Comparison of ENCODE assay signal across 11 cellular contexts in genomic region chr11:6693342-6694228, GRCh38. TPM values are rescaled to one million over a fixed set of nuclear protein-coding genes. Genes with fewer than 3 reads are reported as not detected.
DNase-seq lines count a peak whose midpoint lies in the region; ATAC-seq and TF ChIP-seq lines count a peak whose summit lies in the region.
"Had no signal": no experiment of that assay in that cellular context is flagged by ENCODE, and none has a peak within 500 bp of the region (broad histone marks: within the 10 kb centered on the region; RNA-seq: fewer than 3 reads in every experiment).

No MANE protein-coding gene starts in this region.

- H3K4me2 ChIP-seq in MM.1S (ENCODE audit: low read depth, low read length) = no peak overlapping the region

- no peaks in the 10 kb centered on the region for H3K9me2 ChIP-seq in MM.1S (replicated peaks; ENCODE audit: insufficient read depth, low read length)

- H3K36me3 ChIP-seq in A673 (ENCODE audit: insufficient read depth, low read length, poor library complexity, severe bottlenecking) (no peaks in the 10 kb centered on the region), SJSA1 (no peaks in the 10 kb centered on the region), MM.1S (replicated peaks; ENCODE audit: insufficient read depth, low read length) (no peaks in the 10 kb centered on the region)

- no peak overlapping the region for H2AFZ ChIP-seq in MM.1S (ENCODE audit: low read length)

- POLR2A ChIA-PET in A673 (lab: Charles Lee; ENCODE audit: low non-redundant PET) = no interaction called here

- H3K27ac ChIP-seq in A673 (ENCODE audit: low read depth, low read length, poor library complexity, severe bottlenecking) = peak overlapping the region; percentile 30
- no peak overlapping the region; the same call in 1 of the 2 replicates for H3K27ac ChIP-seq in SJSA1
- H3K27ac ChIP-seq in MM.1S (ENCODE audit: low read length) = no peak overlapping the region

- H3K4me1 ChIP-seq in A673 (ENCODE audit: insufficient read depth, low read length, poor library complexity, severe bottlenecking) = peaks cover 5% of the 10 kb centered on the region
- peaks cover 18% of the 10 kb centered on the region for H3K4me1 ChIP-seq in SJSA1 (replicated peaks)
- H3K4me1 ChIP-seq in MM.1S (ENCODE audit: low read length) = no peaks in the 10 kb centered on the region

- H3F3A ChIP-seq in MM.1S (ENCODE audit: insufficient read depth, low read length) = no peaks in the 10 kb centered on the region

- H3K79me2 ChIP-seq in MM.1S (ENCODE audit: low read length) = no peaks in the 10 kb centered on the region

- TF ChIP-seq CTCF in A673 (conservative IDR thresholded peaks at IDR 0.05; ENCODE audit: low read depth, low read length) = no peak
- TF ChIP-seq CTCF in MM.1S (IDR thresholded peaks at IDR 0.05; ENCODE audit: low read length) = no peak

- no peaks in the 10 kb centered on the region for H3K9me3 ChIP-seq in A673 (ENCODE audit: low read depth, low read length, poor library complexity, severe bottlenecking)
- H3K9me3 ChIP-seq in SJSA1 (replicated peaks) = no peaks in the 10 kb centered on the region
- no peaks in the 10 kb centered on the region for H3K9me3 ChIP-seq in MM.1S (replicated peaks; ENCODE audit: insufficient read depth, low read length)
- H3K9me3 ChIP-seq: Caco-2 had no signal

- no peak for ATAC-seq in left lobe of liver
- ATAC-seq: esophagus mucosa had no signal

- intact Hi-C loops in A673 (cut with micrococcal nuclease; ENCODE audit: unreplicated experiment) = no loop called here

- CTCF ChIA-PET in A673 (lab: Charles Lee) = interaction anchor here (0.7 to 0.9 kb wide), 2 partner anchors 163 to 308 kb away, joined by 10 to 18 read pairs; no protein-coding TSS in a partner anchor

- H3K4me3 ChIP-seq in A673 (ENCODE audit: low read depth, low read length, poor library complexity, severe bottlenecking) (no peak overlapping the region), SJSA1 (no peak overlapping the region), MM.1S (ENCODE audit: low read length) (no peak overlapping the region)

- DNase-seq in A673 (ENCODE audit: low spot score) (peak; percentile 87), SJSA1 (ENCODE audit: low read depth in 1 of 2, low spot score in 2 of 2) (peak; percentile 13 to 49), myocyte (ENCODE audit: low read depth) (peak; percentile 86), amniotic stem cell (lab: John Stamatoyannopoulos, UW) (no peak), 8988T (no peak), left lobe of liver (ENCODE audit: low spot score) (no peak), MM.1S (no peak)
- peak; percentile 7 for DNase-seq in activated naive CD8-positive, alpha-beta T cell treated with anti-CD3 and anti-CD28 coated beads, Interleukin-2, amount 50 U/mL, for 16 hours (ENCODE audit: low read depth, low spot score)
- DNase-seq: Caco-2, Karpas-422 had no signal

- no peaks in the 10 kb centered on the region for H3K27me3 ChIP-seq in A673 (replicated peaks; ENCODE audit: insufficient read depth, low read depth, low read length, poor library complexity)
- H3K27me3 ChIP-seq in SJSA1 (replicated peaks) = no peaks in the 10 kb centered on the region
- no peaks in the 10 kb centered on the region for H3K27me3 ChIP-seq in MM.1S (replicated peaks; ENCODE audit: insufficient read depth, low read length)

- BruUV-seq in A673 (replicated peaks; lab: Mats Ljungman, UMichigan) = TSS peak; percentile 69

- no peaks in the 10 kb centered on the region for H4K20me1 ChIP-seq in MM.1S (ENCODE audit: insufficient read depth, low read length)

- H3K9ac ChIP-seq in MM.1S (ENCODE audit: low read length) = no peak overlapping the region

RNA-seq across cellular contexts. Expression of gene MRPL17, which starts 10.4 kb away (rescaled TPM):
- total RNA-seq in A673 (2021) (82.5 and 98.5 TPM in 2 replicates), myocyte (48.7 and 88.0 TPM in 2 replicates), left lobe of liver (13.5 TPM)
- total RNA-seq in SJSA1 (2014; rRNA removed; shearing (Covaris generic)) = 38.7 and 79.8 TPM in 2 replicates
- polyA plus RNA-seq in myocyte (2012) = 180 TPM

RNA-seq across cellular contexts. Expression of gene DCHS1, which starts 38.0 kb away (rescaled TPM):
- 17.6 and 20.1 TPM in 2 replicates for total RNA-seq in A673 (2021)
- total RNA-seq in SJSA1 (2014; rRNA removed; shearing (Covaris generic)) = 7.8 and 12.0 TPM in 2 replicates
- 0.73 and 0.78 TPM in 2 replicates for total RNA-seq in myocyte
- 0.50 TPM for polyA plus RNA-seq in myocyte (2012)
- total RNA-seq in left lobe of liver = 2.5 TPM

Comparison
In these comparisons a context has a peak if more than half of its experiments do, and no peak if none do; other contexts are left out.
1. DNase-seq: peak in A673 (single experiment), SJSA1 (2 of 2), activated naive CD8-positive, alpha-beta T cell treated with anti-CD3 and anti-CD28 coated beads, Interleukin-2, amount 50 U/mL, for 16 hours (single experiment) and myocyte (single experiment); none in amniotic stem cell (single experiment), 8988T (single experiment), left lobe of liver (single experiment) and MM.1S (single experiment).